In genomic region chr9:77149879-77150278, GRCh38 we compare ENCODE assay signal across 38 cellular contexts.
"Had no signal": no experiment of that assay in that cellular context is flagged by ENCODE, and none has a peak within 500 bp of the region (broad histone marks: within the 10 kb centered on the region; RNA-seq: fewer than 3 reads in every experiment).

No MANE protein-coding gene starts in this region.

- H3K27ac ChIP-seq: adrenal gland, body of pancreas, brain microvascular endothelial cell, breast epithelium, VCaP had no signal

- H3K4me3 ChIP-seq: adrenal gland, body of pancreas, breast epithelium had no signal

- H3K9me3 Mint-ChIP-seq: activated B cell treated with CpG ODN at 0.5 μM for 24 hours; activated CD4-positive, alpha-beta memory T cell treated with anti-CD3 and anti-CD28 coated beads for 36 hours; activated CD4-positive, alpha-beta T cell treated with anti-CD3 and anti-CD28 coated beads, Interleukin-2, amount 10 ng/mL, durations not matched to agents 24 days and 14 days; activated CD8-positive, alpha-beta T cell treated with anti-CD3 and anti-CD28 coated beads for 36 hours; activated naive CD4-positive, alpha-beta T cell treated with anti-CD3 and anti-CD28 coated beads for 36 hours; activated naive CD4-positive, alpha-beta T cell treated with anti-CD3 and anti-CD28 coated beads, Interleukin-2, amount 50 U/mL, for 72 hours; activated naive CD8-positive, alpha-beta T cell treated with anti-CD3 and anti-CD28 coated beads for 36 hours; activated T-cell treated with anti-CD3 and anti-CD28 coated beads, Interleukin-2, amount 50 U/mL, for 4 hours; activated T-cell treated with anti-CD3 and anti-CD28 coated beads, Interleukin-2, amount 50 U/mL, for 72 hours; activated T-helper 1 cell treated with anti-CD3 and anti-CD28 coated beads, Interleukin-12 subunit alpha, Interleukin-12 subunit beta, Interleukin-2, Interleukin-4 antibody, amounts not matched to agents 30 ng/mL and 10 ng/mL and 1 ng/mL, durations not matched to agents 14 hours and 24 hours and 36 hours; activated T-helper 17 cell treated with anti-CD3 and anti-CD28 coated beads, Interleukin-2, amount 50 U/mL, for 72 hours; central memory CD8-positive, alpha-beta T cell; T-helper 1 cell treated with Interleukin-12 subunit alpha and Interleukin-12 subunit beta and Interleukin-4 antibody, amounts not matched to agents 30 μg/mL and 1 μg/mL, for 36 hours; T-helper 2 cell treated with Interferon-gamma antibody and Interleukin-4, amounts not matched to agents 5 μg/mL and 100 μg/mL, for 36 hours had no signal

- H3K27me3 ChIP-seq: adrenal gland, body of pancreas, brain microvascular endothelial cell, breast epithelium had no signal

- H3K27ac Mint-ChIP-seq: activated B cell treated with CpG ODN at 0.5 μM for 24 hours; activated CD4-positive, alpha-beta memory T cell treated with anti-CD3 and anti-CD28 coated beads for 36 hours; activated CD4-positive, alpha-beta T cell treated with anti-CD3 and anti-CD28 coated beads, Interleukin-2, amount 10 ng/mL, durations not matched to agents 24 days and 14 days; activated CD8-positive, alpha-beta T cell treated with anti-CD3 and anti-CD28 coated beads for 36 hours; activated naive CD4-positive, alpha-beta T cell treated with anti-CD3 and anti-CD28 coated beads for 36 hours; activated naive CD4-positive, alpha-beta T cell treated with anti-CD3 and anti-CD28 coated beads, Interleukin-2, amount 50 U/mL, for 72 hours; activated naive CD8-positive, alpha-beta T cell treated with anti-CD3 and anti-CD28 coated beads for 36 hours; activated T-cell treated with anti-CD3 and anti-CD28 coated beads, Interleukin-2, amount 50 U/mL, for 72 hours; activated T-helper 1 cell treated with anti-CD3 and anti-CD28 coated beads, Interleukin-12 subunit alpha, Interleukin-12 subunit beta, Interleukin-2, Interleukin-4 antibody, amounts not matched to agents 30 ng/mL and 10 ng/mL and 1 ng/mL, durations not matched to agents 14 hours and 24 hours and 36 hours; activated T-helper 17 cell treated with anti-CD3 and anti-CD28 coated beads, Interleukin-2, amount 50 U/mL, for 72 hours; T-helper 1 cell treated with Interleukin-12 subunit alpha and Interleukin-12 subunit beta and Interleukin-4 antibody, amounts not matched to agents 30 μg/mL and 1 μg/mL, for 36 hours; T-helper 2 cell treated with Interferon-gamma antibody and Interleukin-4, amounts not matched to agents 5 μg/mL and 100 μg/mL, for 36 hours had no signal

- DNase-seq: activated B cell treated with CpG ODN at 0.5 μM for 24 hours; activated CD4-positive, alpha-beta memory T cell treated with anti-CD3 and anti-CD28 coated beads for 36 hours; activated CD4-positive, alpha-beta T cell treated with anti-CD3 and anti-CD28 coated beads for 4 hours; activated CD4-positive, alpha-beta T cell treated with anti-CD3 and anti-CD28 coated beads, Interleukin-2, amount 10 ng/mL, durations not matched to agents 24 days and 14 days; activated CD4-positive, alpha-beta T cell treated with anti-CD3 and anti-CD28 coated beads, Interleukin-2, amount 50 U/mL, for 1 hour; activated CD4-positive, alpha-beta T cell treated with anti-CD3 and anti-CD28 coated beads, Interleukin-2, amount 50 U/mL, for 4 hours; activated CD4-positive, CD25-positive, alpha-beta regulatory T cell treated with anti-CD3 and anti-CD28 coated beads, Interleukin-2, amount 50 U/mL, for 72 hours; activated CD8-positive, alpha-beta memory T cell treated with anti-CD3 and anti-CD28 coated beads, Interleukin-2, amount 50 U/mL, for 4 hours; activated CD8-positive, alpha-beta T cell treated with anti-CD3 and anti-CD28 coated beads for 36 hours; activated effector memory CD4-positive, alpha-beta T cell treated with anti-CD3 and anti-CD28 coated beads, Interleukin-2, amount 50 U/mL, for 16 hours; activated gamma-delta T cell treated with Interleukin-2 at 50 U/mL for 16 hours; activated naive CD4-positive, alpha-beta T cell; activated naive CD4-positive, alpha-beta T cell treated with anti-CD3 and anti-CD28 coated beads for 36 hours; activated naive CD4-positive, alpha-beta T cell treated with anti-CD3 and anti-CD28 coated beads, Interleukin-2, amount 50 U/mL, for 16 hours; activated naive CD8-positive, alpha-beta T cell treated with anti-CD3 and anti-CD28 coated beads for 36 hours; activated T-cell treated with anti-CD3 and anti-CD28 coated beads for 4 hours; activated T-cell treated with anti-CD3 and anti-CD28 coated beads, Interleukin-2, amount 50 U/mL, for 1 hour; activated T-cell treated with anti-CD3 and anti-CD28 coated beads, Interleukin-2, amount 50 U/mL, for 4 hours; activated T-cell treated with anti-CD3 and anti-CD28 coated beads, Interleukin-2, amount 50 U/mL, for 72 hours; adrenal gland; amniotic stem cell; aorta; body of pancreas; brain microvascular endothelial cell; caudate nucleus; cerebellar nuclear complex; T-helper 2 cell; T-helper 9 cell had no signal

- H3K9me3 ChIP-seq: adrenal gland, body of pancreas, breast epithelium had no signal

- H3K4me1 ChIP-seq: adrenal gland, body of pancreas, breast epithelium had no signal

- H3K4me3 Mint-ChIP-seq: activated B cell treated with CpG ODN at 0.5 μM for 24 hours; activated CD4-positive, alpha-beta memory T cell treated with anti-CD3 and anti-CD28 coated beads for 36 hours; activated CD4-positive, alpha-beta T cell treated with anti-CD3 and anti-CD28 coated beads, Interleukin-2, amount 10 ng/mL, durations not matched to agents 24 days and 14 days; activated CD8-positive, alpha-beta T cell treated with anti-CD3 and anti-CD28 coated beads for 36 hours; activated naive CD4-positive, alpha-beta T cell treated with anti-CD3 and anti-CD28 coated beads for 36 hours; activated naive CD8-positive, alpha-beta T cell treated with anti-CD3 and anti-CD28 coated beads for 36 hours; activated T-cell treated with anti-CD3 and anti-CD28 coated beads, Interleukin-2, amount 50 U/mL, for 4 hours; activated T-cell treated with anti-CD3 and anti-CD28 coated beads, Interleukin-2, amount 50 U/mL, for 72 hours; activated T-helper 1 cell treated with anti-CD3 and anti-CD28 coated beads, Interleukin-12 subunit alpha, Interleukin-12 subunit beta, Interleukin-2, Interleukin-4 antibody, amounts not matched to agents 30 ng/mL and 10 ng/mL and 1 ng/mL, durations not matched to agents 14 hours and 24 hours and 36 hours; activated T-helper 17 cell treated with anti-CD3 and anti-CD28 coated beads, Interleukin-2, amount 50 U/mL, for 72 hours; central memory CD8-positive, alpha-beta T cell; T-helper 1 cell treated with Interleukin-12 subunit alpha and Interleukin-12 subunit beta and Interleukin-4 antibody, amounts not matched to agents 30 μg/mL and 1 μg/mL, for 36 hours; T-helper 2 cell treated with Interferon-gamma antibody and Interleukin-4, amounts not matched to agents 5 μg/mL and 100 μg/mL, for 36 hours had no signal

- FAIRE-seq: astrocyte, TTC549 had no signal

- ATAC-seq: activated CD8-positive, alpha-beta T cell treated with anti-CD3 and anti-CD28 coated beads for 36 hours; activated naive CD4-positive, alpha-beta T cell treated with anti-CD3 and anti-CD28 coated beads, Interleukin-2, amount 50 U/mL, for 72 hours; activated T-cell treated with anti-CD3 and anti-CD28 coated beads, Interleukin-2, amount 50 U/mL, for 4 hours; activated T-cell treated with anti-CD3 and anti-CD28 coated beads, Interleukin-2, amount 50 U/mL, for 72 hours; activated T-helper 17 cell treated with anti-CD3 and anti-CD28 coated beads, Interleukin-2, amount 50 U/mL, for 72 hours; body of pancreas had no signal

- H3K4me1 Mint-ChIP-seq: activated B cell treated with CpG ODN at 0.5 μM for 24 hours; activated CD4-positive, alpha-beta T cell treated with anti-CD3 and anti-CD28 coated beads, Interleukin-2, amount 10 ng/mL, durations not matched to agents 24 days and 14 days; activated naive CD8-positive, alpha-beta T cell treated with anti-CD3 and anti-CD28 coated beads for 36 hours; activated T-helper 17 cell treated with anti-CD3 and anti-CD28 coated beads, Interleukin-2, amount 50 U/mL, for 72 hours; central memory CD8-positive, alpha-beta T cell had no signal

- H3K36me3 Mint-ChIP-seq: activated CD4-positive, alpha-beta memory T cell treated with anti-CD3 and anti-CD28 coated beads for 36 hours; activated naive CD4-positive, alpha-beta T cell treated with anti-CD3 and anti-CD28 coated beads, Interleukin-2, amount 50 U/mL, for 72 hours; activated naive CD8-positive, alpha-beta T cell treated with anti-CD3 and anti-CD28 coated beads for 36 hours had no signal

- H3K36me3 ChIP-seq: adrenal gland, brain microvascular endothelial cell, breast epithelium had no signal
